24 cellular contexts compared by ENCODE assay signal in genomic region chr2:215366440-215367032, GRCh38.
"Had no signal": no experiment of that assay in that cellular context is flagged by ENCODE, and none has a peak within 500 bp of the region (broad histone marks: within the 10 kb centered on the region; RNA-seq: fewer than 3 reads in every experiment).

No MANE protein-coding gene starts in this region.

- H3K4me3 Mint-ChIP-seq: activated B cell treated with CpG ODN at 0.5 μM for 24 hours; activated CD4-positive, alpha-beta T cell treated with anti-CD3 and anti-CD28 coated beads for 36 hours; activated naive CD8-positive, alpha-beta T cell treated with anti-CD3 and anti-CD28 coated beads for 36 hours; activated T-cell treated with anti-CD3 and anti-CD28 coated beads, Interleukin-2, amount 50 U/mL, for 4 hours; dendritic cell treated with granulocyte-macrophage colony-stimulating factor and Interleukin-4, amounts not matched to agents 40 ng/mL and 50 ng/mL, for 4 days; nephron; stimulated activated naive B cell treated with anti-CD40 and anti-IgM and Interleukin-4, amounts not matched to agents 10 μg/mL and 1 μg/mL and 100 μg/mL, for 72 hours had no signal

- H3K9me3 ChIP-seq: heart left ventricle, neutrophil, pancreas, psoas muscle, testis, uterus had no signal

- H3K27me3 Mint-ChIP-seq: activated B cell treated with CpG ODN at 0.5 μM for 24 hours; activated CD4-positive, alpha-beta T cell treated with anti-CD3 and anti-CD28 coated beads for 36 hours; activated naive CD8-positive, alpha-beta T cell treated with anti-CD3 and anti-CD28 coated beads for 36 hours; dendritic cell treated with granulocyte-macrophage colony-stimulating factor and Interleukin-4, amounts not matched to agents 40 ng/mL and 50 ng/mL, for 4 days; stimulated activated naive B cell treated with anti-CD40 and anti-IgM and Interleukin-4, amounts not matched to agents 10 μg/mL and 1 μg/mL and 100 μg/mL, for 72 hours had no signal

- H3K36me3 ChIP-seq: neutrophil, uterus had no signal

- H3K4me1 ChIP-seq: heart left ventricle, pancreas, psoas muscle, testis, uterus had no signal

- FAIRE-seq: islet of Langerhans, pancreas had no signal

- H3K4me3 ChIP-seq: cardiac muscle cell, heart left ventricle, pancreas, psoas muscle, testis, uterus had no signal

- H3K9me3 Mint-ChIP-seq: activated B cell treated with CpG ODN at 0.5 μM for 24 hours; activated naive CD8-positive, alpha-beta T cell treated with anti-CD3 and anti-CD28 coated beads for 36 hours; activated T-cell treated with anti-CD3 and anti-CD28 coated beads, Interleukin-2, amount 50 U/mL, for 4 hours; dendritic cell treated with granulocyte-macrophage colony-stimulating factor and Interleukin-4, amounts not matched to agents 40 ng/mL and 50 ng/mL, for 4 days; nephron had no signal

- DNase-seq: activated B cell treated with CpG ODN at 0.5 μM for 24 hours; activated CD4-positive, alpha-beta T cell treated with anti-CD3 and anti-CD28 coated beads for 36 hours; activated CD4-positive, alpha-beta T cell treated with anti-CD3 and anti-CD28 coated beads, Interleukin-2, amount 50 U/mL, for 4 hours; activated CD8-positive, alpha-beta memory T cell treated with anti-CD3 and anti-CD28 coated beads for 24 hours; activated CD8-positive, alpha-beta memory T cell treated with anti-CD3 and anti-CD28 coated beads, Interleukin-2, amount 50 U/mL, for 48 hours; activated naive CD4-positive, alpha-beta T cell treated with Interleukin-2 at 50 U/mL for 16 hours; activated naive CD8-positive, alpha-beta T cell treated with anti-CD3 and anti-CD28 coated beads for 36 hours; activated T-cell treated with anti-CD3 and anti-CD28 coated beads, Interleukin-2, amount 50 U/mL, for 4 hours; amniotic stem cell; effector CD4-positive, alpha-beta T cell; heart left ventricle; pancreas; psoas muscle; right cardiac atrium; stimulated activated CD4-positive, alpha-beta T cell treated with anti-CD3 and anti-CD28 coated beads, Interleukin-2, amount 100 ng/mL, for 24 hours; stimulated activated naive B cell treated with anti-CD40 and anti-IgM and Interleukin-4, amounts not matched to agents 10 μg/mL and 1 μg/mL and 100 μg/mL, for 72 hours; T-helper 9 cell; testis; uterus had no signal

- ATAC-seq: activated CD4-positive, alpha-beta T cell treated with anti-CD3 and anti-CD28 coated beads for 36 hours; activated T-cell treated with anti-CD3 and anti-CD28 coated beads, Interleukin-2, amount 50 U/mL, for 4 hours; heart left ventricle; pancreas; psoas muscle; right cardiac atrium; stimulated activated naive B cell treated with anti-CD40 and anti-IgM and Interleukin-4, amounts not matched to agents 10 μg/mL and 1 μg/mL and 100 μg/mL, for 72 hours had no signal

- H3K27ac ChIP-seq: cardiac muscle cell, heart left ventricle, neutrophil, pancreas, psoas muscle, testis, uterus had no signal

- H3K27ac Mint-ChIP-seq: activated B cell treated with CpG ODN at 0.5 μM for 24 hours; activated CD4-positive, alpha-beta T cell treated with anti-CD3 and anti-CD28 coated beads for 36 hours; activated naive CD8-positive, alpha-beta T cell treated with anti-CD3 and anti-CD28 coated beads for 36 hours; dendritic cell treated with granulocyte-macrophage colony-stimulating factor and Interleukin-4, amounts not matched to agents 40 ng/mL and 50 ng/mL, for 4 days; nephron; stimulated activated naive B cell treated with anti-CD40 and anti-IgM and Interleukin-4, amounts not matched to agents 10 μg/mL and 1 μg/mL and 100 μg/mL, for 72 hours had no signal

- H3K27me3 ChIP-seq: cardiac muscle cell, heart left ventricle, neutrophil, pancreas, testis, uterus had no signal

- H3K4me1 Mint-ChIP-seq: activated CD4-positive, alpha-beta T cell treated with anti-CD3 and anti-CD28 coated beads for 36 hours; activated naive CD8-positive, alpha-beta T cell treated with anti-CD3 and anti-CD28 coated beads for 36 hours; nephron had no signal
